In the genomic region with DNA sequence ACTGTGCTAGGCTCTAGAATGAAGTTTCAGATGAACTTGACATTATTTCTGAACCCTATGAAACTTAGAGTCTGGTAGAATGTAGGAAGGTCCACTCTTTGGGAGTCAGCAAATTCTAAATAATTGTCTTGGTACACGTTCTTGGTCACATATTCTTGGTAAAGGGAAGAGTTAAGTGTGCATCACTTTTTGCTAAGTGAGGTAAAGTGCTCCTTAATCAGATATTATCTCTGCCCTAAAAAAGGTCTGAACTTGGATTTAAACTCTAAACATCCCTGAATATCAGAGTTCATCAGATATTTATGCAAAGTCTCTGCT, we compare ENCODE assay signal across 14 cellular contexts. TPM values are rescaled to one million over a fixed set of nuclear protein-coding genes. Genes with fewer than 3 reads are reported as not detected.
A peak's percentile ranks its signal among the peaks of the same experiment; 100 is the strongest.
DNase-seq lines count a peak whose midpoint lies in the region; ATAC-seq and TF ChIP-seq lines count a peak whose summit lies in the region.
"Had no signal": no experiment of that assay in that cellular context is flagged by ENCODE, and none has a peak within 500 bp of the region (broad histone marks: within the 10 kb centered on the region; RNA-seq: fewer than 3 reads in every experiment).

No MANE protein-coding gene starts in this region.

- H4K20me1 ChIP-seq in SU-DHL-6 (ENCODE audit: low read depth, low read length): no peaks in the 10 kb centered on the region

- POLR2A ChIA-PET in activated CD4-positive, alpha-beta T cell treated with anti-CD3 and anti-CD28 coated beads for 36 hours (lab: Charles Lee): no interaction called here

- no peaks in the 10 kb centered on the region for H3K27me3 ChIP-seq in SU-DHL-6 (ENCODE audit: low read length)

- no peak for TF ChIP-seq CTCF in SU-DHL-6 (IDR thresholded peaks at IDR 0.05; ENCODE audit: insufficient read depth, low read length, poor library complexity, severe bottlenecking)
- no peak for TF ChIP-seq CTCF in nephron (IDR thresholded peaks at IDR 0.05; ENCODE audit: unreplicated experiment in 3 of 3)

- H3F3A ChIP-seq in SU-DHL-6 (ENCODE audit: insufficient read depth): no peaks in the 10 kb centered on the region

- H3K4me3 ChIP-seq in SU-DHL-6 (ENCODE audit: insufficient read depth, low read length, poor library complexity, severe bottlenecking): no peak overlapping the region
- H3K4me3 ChIP-seq: A549, lung had no signal

- no peak for ATAC-seq in activated CD4-positive, alpha-beta T cell treated with anti-CD3 and anti-CD28 coated beads for 36 hours
- peak; percentile 10 for ATAC-seq in GM21786 (IDR thresholded peaks at IDR 0.05; ENCODE audit: unreplicated experiment)
- ATAC-seq: A549, Right ventricle myocardium inferior had no signal

- no peak overlapping the region for H3K4me2 ChIP-seq in SU-DHL-6 (ENCODE audit: low read depth, low read length, poor library complexity, severe bottlenecking)
- H3K4me2 ChIP-seq: A549 had no signal

- peak overlapping the region; percentile 20; the same call in 1 of the 2 replicates for H3K27ac ChIP-seq in SU-DHL-6 (ENCODE audit: low read depth, low read length)

- no peak overlapping the region for H3K9ac ChIP-seq in SU-DHL-6 (ENCODE audit: low read length)

- peak overlapping the region; percentile 75 for H3K27ac Mint-ChIP-seq in activated CD4-positive, alpha-beta T cell treated with anti-CD3 and anti-CD28 coated beads for 36 hours
- H3K27ac Mint-ChIP-seq in nephron: peak overlapping the region; percentile 50 to 81 (median 58)

- CTCF ChIA-PET in activated CD4-positive, alpha-beta T cell treated with anti-CD3 and anti-CD28 coated beads for 36 hours (lab: Charles Lee): no interaction called here

- H3K9me3 ChIP-seq in SU-DHL-6 (ENCODE audit: insufficient read depth, low read length): no peaks in the 10 kb centered on the region
- H3K9me3 ChIP-seq: A549 had no signal

- no peak overlapping the region for H3K4me3 Mint-ChIP-seq in activated CD4-positive, alpha-beta T cell treated with anti-CD3 and anti-CD28 coated beads for 36 hours
- H3K4me3 Mint-ChIP-seq in nephron: no peak overlapping the region

- intact Hi-C loops in activated CD4-positive, alpha-beta T cell treated with anti-CD3 and anti-CD28 coated beads for 36 hours (cut with DNase I, micrococcal nuclease): loop anchor here in 1 of 2 experiments (2.0 kb wide), 1 partner anchor 69 kb away; a partner anchor contains a TSS

- H3K9me2 ChIP-seq in SU-DHL-6 (replicated peaks; ENCODE audit: insufficient read depth, low read length): no peaks in the 10 kb centered on the region

- peaks cover 44% of the 10 kb centered on the region for H3K4me1 Mint-ChIP-seq in activated CD4-positive, alpha-beta T cell treated with anti-CD3 and anti-CD28 coated beads for 36 hours
- H3K4me1 Mint-ChIP-seq in nephron: peaks cover 5% of the 10 kb centered on the region

- H3K36me3 ChIP-seq in SU-DHL-6 (ENCODE audit: low read length): 0 out of 2 replicates have a peak, but pooled peaks cover 8% of the 10 kb centered on the region

- peaks cover 60% of the 10 kb centered on the region for H3K36me3 Mint-ChIP-seq in activated CD4-positive, alpha-beta T cell treated with anti-CD3 and anti-CD28 coated beads for 36 hours (ENCODE audit: low read depth)
- H3K36me3 Mint-ChIP-seq in nephron (ENCODE audit: low read depth): peaks cover 64% of the 10 kb centered on the region

- no peaks in the 10 kb centered on the region for H3K27me3 Mint-ChIP-seq in activated CD4-positive, alpha-beta T cell treated with anti-CD3 and anti-CD28 coated beads for 36 hours
- no peaks in the 10 kb centered on the region for H3K27me3 Mint-ChIP-seq in nephron (ENCODE audit: low read depth)

- no peak overlapping the region for H2AFZ ChIP-seq in SU-DHL-6 (ENCODE audit: low read depth, low read length, severe bottlenecking)

- DNase-seq in activated CD4-positive, alpha-beta T cell treated with anti-CD3 and anti-CD28 coated beads for 36 hours: no peak
- no peak for DNase-seq in activated CD4-positive, alpha-beta T cell treated with anti-CD3 and anti-CD28 coated beads for 4 hours
- DNase-seq in kidney glomerular epithelial cell (lab: John Stamatoyannopoulos, UW) (no peak), SW480 (ENCODE audit: low spot score) (no peak), NCI-H446 (lab: John Stamatoyannopoulos, UW) (no peak)
- DNase-seq: DMS79 treated with DMSO at 0.1 percent for 48 hours; MM.1S; stimulated activated CD4-positive, alpha-beta T cell treated with anti-CD3 and anti-CD28 coated beads, Interleukin-12 subunit alpha, Interleukin-12 subunit beta, amount 100 ng/mL, for 4 hours had no signal

- no peaks in the 10 kb centered on the region for H3K9me3 Mint-ChIP-seq in activated CD4-positive, alpha-beta T cell treated with anti-CD3 and anti-CD28 coated beads for 36 hours (ENCODE audit: low read depth)
- H3K9me3 Mint-ChIP-seq in nephron: no peaks in the 10 kb centered on the region

- H3K79me2 ChIP-seq in SU-DHL-6 (ENCODE audit: insufficient read depth, low read length): no peaks in the 10 kb centered on the region

RNA-seq across cellular contexts. Expression of a gene that starts 7.2 kb away (rescaled TPM):
- total RNA-seq in activated CD4-positive, alpha-beta T cell treated with anti-CD3 and anti-CD28 coated beads for 36 hours: 10 to 100 TPM; 83.6 to 97.4 TPM
